ENCODE assay signal across 8 cellular contexts in genomic region chr14:44961151-44961729, GRCh38. TPM values are rescaled to one million over a fixed set of nuclear protein-coding genes. Genes with fewer than 3 reads are reported as not detected.
A peak's percentile ranks its signal among the peaks of the same experiment; 100 is the strongest.
DNase-seq lines count a peak whose midpoint lies in the region; ATAC-seq and TF ChIP-seq lines count a peak whose summit lies in the region.

No MANE protein-coding gene starts in this region.

- no peak overlapping the region; the same call in 1 of the 2 replicates for H3K27ac ChIP-seq in HUES6 (ENCODE audit: low read depth, low read length)
- peak overlapping the region; percentile 65 for H3K27ac ChIP-seq in SK-N-MC
- H3K27ac ChIP-seq in cardiac muscle cell, result peak overlapping the region; percentile 74
- H3K27ac ChIP-seq in urinary bladder (ENCODE audit: low read depth), result peak overlapping the region; percentile 90

- H3K27me3 Mint-ChIP-seq in activated naive CD4-positive, alpha-beta T cell treated with anti-CD3 and anti-CD28 coated beads, Interleukin-2, amount 10 ng/mL, durations not matched to agents 7 days and 5 days, result no peaks in the 10 kb centered on the region

- H3K27me3 ChIP-seq in HUES6 (ENCODE audit: control insufficient read depth, insufficient read depth, low read length), result no peaks in the 10 kb centered on the region
- H3K27me3 ChIP-seq in cardiac muscle cell, result no peaks in the 10 kb centered on the region

- CTCF ChIA-PET in activated naive CD4-positive, alpha-beta T cell treated with anti-CD3 and anti-CD28 coated beads, Interleukin-2, amount 10 ng/mL, durations not matched to agents 7 days and 5 days (lab: Charles Lee), result interaction anchor here (1.2 kb wide), 1 partner anchor 292 kb away, joined by 4 read pairs; the partner anchor contains the start of gene MIS18BP1

- no peak for TF ChIP-seq CTCF in cardiac muscle cell (IDR thresholded peaks at IDR 0.05; ENCODE audit: low read depth, low read length)

- H3K4me1 ChIP-seq in HUES6 (ENCODE audit: control insufficient read depth, insufficient read depth, low read length), result peaks cover 22% of the 10 kb centered on the region
- H3K4me1 ChIP-seq in cardiac muscle cell (ENCODE audit: low read depth), result peaks cover 23% of the 10 kb centered on the region
- H3K4me1 ChIP-seq in urinary bladder (ENCODE audit: insufficient read depth), result no peaks in the 10 kb centered on the region

- no peak overlapping the region for H3K27ac Mint-ChIP-seq in activated naive CD4-positive, alpha-beta T cell treated with anti-CD3 and anti-CD28 coated beads, Interleukin-2, amount 10 ng/mL, durations not matched to agents 7 days and 5 days

- H3K36me3 ChIP-seq in HUES6 (ENCODE audit: control insufficient read depth, insufficient read depth, low read length) (no peaks in the 10 kb centered on the region), SK-N-MC (ENCODE audit: insufficient read depth, low read length) (no peaks in the 10 kb centered on the region), cardiac muscle cell (no peaks in the 10 kb centered on the region), urinary bladder (ENCODE audit: insufficient read depth) (no peaks in the 10 kb centered on the region)

- H3K9me3 ChIP-seq in HUES6 (ENCODE audit: control insufficient read depth, insufficient read depth, low read depth, low read length), result no peaks in the 10 kb centered on the region
- H3K9me3 ChIP-seq in SK-N-MC (ENCODE audit: low read depth, low read length), result no peaks in the 10 kb centered on the region
- H3K9me3 ChIP-seq in cardiac muscle cell (ENCODE audit: low read depth), result no peaks in the 10 kb centered on the region

- peak; percentile 24 for ATAC-seq in GM21515 (IDR thresholded peaks at IDR 0.05; ENCODE audit: unreplicated experiment)

- peaks cover 20% of the 10 kb centered on the region for H3K9me3 Mint-ChIP-seq in activated naive CD4-positive, alpha-beta T cell treated with anti-CD3 and anti-CD28 coated beads, Interleukin-2, amount 10 ng/mL, durations not matched to agents 7 days and 5 days

- peaks cover 25% of the 10 kb centered on the region for H3K36me3 Mint-ChIP-seq in activated naive CD4-positive, alpha-beta T cell treated with anti-CD3 and anti-CD28 coated beads, Interleukin-2, amount 10 ng/mL, durations not matched to agents 7 days and 5 days

- H3K4me3 ChIP-seq in HUES6 (ENCODE audit: low read depth, low read length), result peak overlapping the region; percentile 93
- H3K4me3 ChIP-seq in SK-N-MC, result peak overlapping the region; percentile 94
- peak overlapping the region; percentile 87 for H3K4me3 ChIP-seq in cardiac muscle cell
- peak overlapping the region; percentile 76 for H3K4me3 ChIP-seq in urinary bladder (ENCODE audit: low read depth, low read length)

- intact Hi-C loops in posterior cingulate gyrus (cut with DNase I), result loop anchor here (5.0 kb wide), 2 partner anchors 36 to 64 kb away; a partner anchor contains a TSS

- DNase-seq in DMS53 treated with DMSO at 0.1 percent for 48 hours (lab: John Stamatoyannopoulos, UW; ENCODE audit: unreplicated experiment) (peak; percentile 29), SK-N-MC (ENCODE audit: low read depth, low spot score) (no peak), cardiac muscle cell (ENCODE audit: low read depth in 1 of 2, low spot score in 1 of 2) (peak; percentile 78), posterior cingulate gyrus (peak in 8 of 10 donors; percentile 30 to 89 (median 46))
- peak; percentile 73 for DNase-seq in activated naive CD4-positive, alpha-beta T cell treated with anti-CD3 and anti-CD28 coated beads, Interleukin-2, amount 10 ng/mL, durations not matched to agents 7 days and 5 days

- no peak overlapping the region for H3K4me3 Mint-ChIP-seq in activated naive CD4-positive, alpha-beta T cell treated with anti-CD3 and anti-CD28 coated beads, Interleukin-2, amount 10 ng/mL, durations not matched to agents 7 days and 5 days

- under 1% methylated on average over 21 of the region's 21 CpGs for WGBS in urinary bladder

- H3K9ac ChIP-seq in HUES6 (ENCODE audit: low read length) (peak overlapping the region; percentile 70), SK-N-MC (ENCODE audit: insufficient read length) (peak overlapping the region; percentile 74)

- H3K4me1 Mint-ChIP-seq in activated naive CD4-positive, alpha-beta T cell treated with anti-CD3 and anti-CD28 coated beads, Interleukin-2, amount 10 ng/mL, durations not matched to agents 7 days and 5 days, result peaks cover 49% of the 10 kb centered on the region

RNA-seq across cellular contexts. Expression of gene KLHL28, which starts 0.5 kb away (rescaled TPM):
- total RNA-seq in cardiac muscle cell (4.5 and 12.9 TPM in 2 replicates), urinary bladder (36.7 TPM)
- polyA plus RNA-seq in cardiac muscle cell (8.8 and 12.2 TPM in 2 replicates), urinary bladder (5.6 TPM)

RNA-seq across cellular contexts. Expression of gene TOGARAM1, which starts 0.8 kb away (rescaled TPM):
- total RNA-seq in cardiac muscle cell, result 13.8 and 20.7 TPM in 2 replicates
- polyA plus RNA-seq in cardiac muscle cell, result 18.2 and 18.4 TPM in 2 replicates
- total RNA-seq in urinary bladder, result 78.8 TPM
- 8.2 TPM for polyA plus RNA-seq in urinary bladder
